ENCODE assay signal across 11 cellular contexts in the genomic region with DNA sequence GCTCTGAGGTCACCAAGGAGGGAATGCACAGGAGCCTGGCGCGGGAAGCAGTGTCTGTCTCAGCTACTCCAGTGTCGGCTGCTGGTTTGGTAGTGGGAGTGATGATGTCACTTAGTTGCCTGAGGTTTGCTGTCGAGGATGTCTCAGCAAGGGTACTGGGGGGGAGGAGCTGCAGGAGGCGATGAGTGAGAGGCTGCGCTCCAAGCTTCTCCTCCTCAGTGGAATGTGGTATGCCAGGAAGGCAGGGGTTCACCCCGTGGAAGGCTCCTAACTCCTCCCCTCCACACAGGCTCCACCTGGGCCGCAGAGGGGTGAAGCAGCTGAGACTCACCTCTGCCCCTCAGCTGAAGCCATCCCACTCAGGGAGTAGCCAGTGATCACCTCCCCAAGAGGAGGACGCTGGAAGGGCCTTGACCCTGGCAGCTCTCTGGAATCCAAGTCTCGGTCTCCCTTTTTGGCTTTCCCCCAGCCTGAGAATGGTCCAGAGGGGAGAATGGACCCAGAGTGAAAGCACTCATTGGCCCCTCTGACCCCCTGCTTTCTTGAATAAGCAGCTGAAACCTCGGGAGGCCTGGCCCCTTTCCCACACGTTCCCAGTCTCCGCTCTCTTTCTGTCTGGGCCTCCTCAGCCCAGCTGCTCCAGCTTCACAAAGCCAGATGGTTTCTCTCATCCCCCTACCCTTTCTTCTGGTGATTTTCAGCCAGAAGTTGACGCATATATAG.
DNase-seq lines count a peak whose midpoint lies in the region; ATAC-seq and TF ChIP-seq lines count a peak whose summit lies in the region.
"Had no signal": no experiment of that assay in that cellular context is flagged by ENCODE, and none has a peak within 500 bp of the region (broad histone marks: within the 10 kb centered on the region; RNA-seq: fewer than 3 reads in every experiment).

No MANE protein-coding gene starts in this region.

- peaks cover 19% of the 10 kb centered on the region for H3K36me3 Mint-ChIP-seq in chondrocyte (ENCODE audit: low read depth)
- H3K36me3 Mint-ChIP-seq: natural killer cell had no signal

- peak overlapping the region; percentile 100 for H3K27ac Mint-ChIP-seq in chondrocyte (ENCODE audit: unreplicated experiment)
- H3K27ac Mint-ChIP-seq: natural killer cell had no signal

- no peaks in the 10 kb centered on the region for H3K27me3 Mint-ChIP-seq in chondrocyte (ENCODE audit: low read depth)

- H3K4me3 Mint-ChIP-seq in chondrocyte (ENCODE audit: unreplicated experiment), result no peak overlapping the region
- H3K4me3 Mint-ChIP-seq: natural killer cell had no signal

- no peak for TF ChIP-seq CTCF in chondrocyte (IDR thresholded peaks at IDR 0.05)

- H3K4me1 Mint-ChIP-seq in chondrocyte (ENCODE audit: low read depth), result peaks cover 52% of the 10 kb centered on the region
- H3K4me1 Mint-ChIP-seq: natural killer cell had no signal

- ATAC-seq in HG02798 (IDR thresholded peaks at IDR 0.05; ENCODE audit: poor library complexity, unreplicated experiment) (no peak), GM19463 (IDR thresholded peaks at IDR 0.05; ENCODE audit: unreplicated experiment) (no peak), GM21381 (IDR thresholded peaks at IDR 0.05; ENCODE audit: unreplicated experiment) (no peak)
- ATAC-seq: natural killer cell had no signal

- DNase-seq in NCI-H1694 (lab: John Stamatoyannopoulos, UW) (peak; percentile 18), chondrocyte (ENCODE audit: low spot score) (no peak), islet precursor cell (peak; percentile 94), smooth muscle cell of the brain vasculature (ENCODE audit: low read depth, low spot score) (peak; percentile 59), NCI-H1436 (lab: John Stamatoyannopoulos, UW) (no peak)
- DNase-seq: foreskin fibroblast, natural killer cell, small intestine had no signal

- no peaks in the 10 kb centered on the region for H3K9me3 Mint-ChIP-seq in chondrocyte (ENCODE audit: low read depth)
- H3K9me3 Mint-ChIP-seq: natural killer cell had no signal

Comparison
In these comparisons a context has a peak if more than half of its experiments do, and no peak if none do; other contexts are left out.
1. DNase-seq: peak in NCI-H1694 (single experiment), islet precursor cell (single experiment) and smooth muscle cell of the brain vasculature (single experiment); none in chondrocyte (single experiment) and NCI-H1436 (single experiment).